1 cellular context compared by ENCODE assay signal in genomic region chr10:16192337-16192736, GRCh38.
TF ChIP-seq lines count a peak whose summit lies in the region.

No MANE protein-coding gene starts in this region.

TF ChIP-seq in H1, 55 proteins besides CTCF, POLR2A, EP300 and RAD21 (continued from another document):
- TF ChIP-seq, protein P1, sequence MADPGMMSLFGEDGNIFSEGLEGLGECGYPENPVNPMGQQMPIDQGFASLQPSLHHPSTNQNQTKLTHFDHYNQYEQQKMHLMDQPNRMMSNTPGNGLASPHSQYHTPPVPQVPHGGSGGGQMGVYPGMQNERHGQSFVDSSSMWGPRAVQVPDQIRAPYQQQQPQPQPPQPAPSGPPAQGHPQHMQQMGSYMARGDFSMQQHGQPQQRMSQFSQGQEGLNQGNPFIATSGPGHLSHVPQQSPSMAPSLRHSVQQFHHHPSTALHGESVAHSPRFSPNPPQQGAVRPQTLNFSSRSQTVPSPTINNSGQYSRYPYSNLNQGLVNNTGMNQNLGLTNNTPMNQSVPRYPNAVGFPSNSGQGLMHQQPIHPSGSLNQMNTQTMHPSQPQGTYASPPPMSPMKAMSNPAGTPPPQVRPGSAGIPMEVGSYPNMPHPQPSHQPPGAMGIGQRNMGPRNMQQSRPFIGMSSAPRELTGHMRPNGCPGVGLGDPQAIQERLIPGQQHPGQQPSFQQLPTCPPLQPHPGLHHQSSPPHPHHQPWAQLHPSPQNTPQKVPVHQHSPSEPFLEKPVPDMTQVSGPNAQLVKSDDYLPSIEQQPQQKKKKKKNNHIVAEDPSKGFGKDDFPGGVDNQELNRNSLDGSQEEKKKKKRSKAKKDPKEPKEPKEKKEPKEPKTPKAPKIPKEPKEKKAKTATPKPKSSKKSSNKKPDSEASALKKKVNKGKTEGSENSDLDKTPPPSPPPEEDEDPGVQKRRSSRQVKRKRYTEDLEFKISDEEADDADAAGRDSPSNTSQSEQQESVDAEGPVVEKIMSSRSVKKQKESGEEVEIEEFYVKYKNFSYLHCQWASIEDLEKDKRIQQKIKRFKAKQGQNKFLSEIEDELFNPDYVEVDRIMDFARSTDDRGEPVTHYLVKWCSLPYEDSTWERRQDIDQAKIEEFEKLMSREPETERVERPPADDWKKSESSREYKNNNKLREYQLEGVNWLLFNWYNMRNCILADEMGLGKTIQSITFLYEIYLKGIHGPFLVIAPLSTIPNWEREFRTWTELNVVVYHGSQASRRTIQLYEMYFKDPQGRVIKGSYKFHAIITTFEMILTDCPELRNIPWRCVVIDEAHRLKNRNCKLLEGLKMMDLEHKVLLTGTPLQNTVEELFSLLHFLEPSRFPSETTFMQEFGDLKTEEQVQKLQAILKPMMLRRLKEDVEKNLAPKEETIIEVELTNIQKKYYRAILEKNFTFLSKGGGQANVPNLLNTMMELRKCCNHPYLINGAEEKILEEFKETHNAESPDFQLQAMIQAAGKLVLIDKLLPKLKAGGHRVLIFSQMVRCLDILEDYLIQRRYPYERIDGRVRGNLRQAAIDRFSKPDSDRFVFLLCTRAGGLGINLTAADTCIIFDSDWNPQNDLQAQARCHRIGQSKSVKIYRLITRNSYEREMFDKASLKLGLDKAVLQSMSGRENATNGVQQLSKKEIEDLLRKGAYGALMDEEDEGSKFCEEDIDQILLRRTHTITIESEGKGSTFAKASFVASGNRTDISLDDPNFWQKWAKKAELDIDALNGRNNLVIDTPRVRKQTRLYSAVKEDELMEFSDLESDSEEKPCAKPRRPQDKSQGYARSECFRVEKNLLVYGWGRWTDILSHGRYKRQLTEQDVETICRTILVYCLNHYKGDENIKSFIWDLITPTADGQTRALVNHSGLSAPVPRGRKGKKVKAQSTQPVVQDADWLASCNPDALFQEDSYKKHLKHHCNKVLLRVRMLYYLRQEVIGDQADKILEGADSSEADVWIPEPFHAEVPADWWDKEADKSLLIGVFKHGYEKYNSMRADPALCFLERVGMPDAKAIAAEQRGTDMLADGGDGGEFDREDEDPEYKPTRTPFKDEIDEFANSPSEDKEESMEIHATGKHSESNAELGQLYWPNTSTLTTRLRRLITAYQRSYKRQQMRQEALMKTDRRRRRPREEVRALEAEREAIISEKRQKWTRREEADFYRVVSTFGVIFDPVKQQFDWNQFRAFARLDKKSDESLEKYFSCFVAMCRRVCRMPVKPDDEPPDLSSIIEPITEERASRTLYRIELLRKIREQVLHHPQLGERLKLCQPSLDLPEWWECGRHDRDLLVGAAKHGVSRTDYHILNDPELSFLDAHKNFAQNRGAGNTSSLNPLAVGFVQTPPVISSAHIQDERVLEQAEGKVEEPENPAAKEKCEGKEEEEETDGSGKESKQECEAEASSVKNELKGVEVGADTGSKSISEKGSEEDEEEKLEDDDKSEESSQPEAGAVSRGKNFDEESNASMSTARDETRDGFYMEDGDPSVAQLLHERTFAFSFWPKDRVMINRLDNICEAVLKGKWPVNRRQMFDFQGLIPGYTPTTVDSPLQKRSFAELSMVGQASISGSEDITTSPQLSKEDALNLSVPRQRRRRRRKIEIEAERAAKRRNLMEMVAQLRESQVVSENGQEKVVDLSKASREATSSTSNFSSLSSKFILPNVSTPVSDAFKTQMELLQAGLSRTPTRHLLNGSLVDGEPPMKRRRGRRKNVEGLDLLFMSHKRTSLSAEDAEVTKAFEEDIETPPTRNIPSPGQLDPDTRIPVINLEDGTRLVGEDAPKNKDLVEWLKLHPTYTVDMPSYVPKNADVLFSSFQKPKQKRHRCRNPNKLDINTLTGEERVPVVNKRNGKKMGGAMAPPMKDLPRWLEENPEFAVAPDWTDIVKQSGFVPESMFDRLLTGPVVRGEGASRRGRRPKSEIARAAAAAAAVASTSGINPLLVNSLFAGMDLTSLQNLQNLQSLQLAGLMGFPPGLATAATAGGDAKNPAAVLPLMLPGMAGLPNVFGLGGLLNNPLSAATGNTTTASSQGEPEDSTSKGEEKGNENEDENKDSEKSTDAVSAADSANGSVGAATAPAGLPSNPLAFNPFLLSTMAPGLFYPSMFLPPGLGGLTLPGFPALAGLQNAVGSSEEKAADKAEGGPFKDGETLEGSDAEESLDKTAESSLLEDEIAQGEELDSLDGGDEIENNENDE (IDR thresholded peaks at IDR 0.05; ENCODE audit: insufficient replicate concordance, low read length): no peak
- TF ChIP-seq CBX5 (IDR thresholded peaks at IDR 0.05; ENCODE audit: low read depth, low read length) (no peak), KDM5A (IDR thresholded peaks at IDR 0.05; ENCODE audit: low read length) (no peak), CBX8 (IDR thresholded peaks at IDR 0.05; ENCODE audit: borderline replicate concordance, low read depth, low read length) (no peak), ASH2L (IDR thresholded peaks at IDR 0.05; ENCODE audit: low read length) (no peak), TAF7 (optimal IDR thresholded peaks at IDR 0.05; ENCODE audit: borderline replicate concordance, low read depth, low read length) (no peak), CTBP2 (IDR thresholded peaks at IDR 0.05; ENCODE audit: borderline replicate concordance, insufficient read depth, insufficient read length, low read length) (no peak), GABPA (IDR thresholded peaks at IDR 0.05; ENCODE audit: borderline replicate concordance, insufficient read depth, low read length) (no peak), USF2 (IDR thresholded peaks at IDR 0.05; ENCODE audit: low read length) (no peak), SIRT6 (IDR thresholded peaks at IDR 0.05; ENCODE audit: low read length) (no peak), GTF2F1 (IDR thresholded peaks at IDR 0.05; ENCODE audit: borderline replicate concordance, low read depth, low read length) (no peak), CHD1 (IDR thresholded peaks at IDR 0.05; ENCODE audit: low read depth, low read length) (no peak), TCF12 (IDR thresholded peaks at IDR 0.05; ENCODE audit: low read depth, low read length) (no peak), HDAC6 (IDR thresholded peaks at IDR 0.05; ENCODE audit: low read depth, low read length) (no peak)
